Comparison of ENCODE assay signal across 12 cellular contexts in genomic region chr5:75366787-75367186, GRCh38. TPM values are rescaled to one million over a fixed set of nuclear protein-coding genes. Genes with fewer than 3 reads are reported as not detected.
DNase-seq lines count a peak whose midpoint lies in the region; ATAC-seq, FAIRE-seq and TF ChIP-seq lines count a peak whose summit lies in the region.
"Had no signal": no experiment of that assay in that cellular context is flagged by ENCODE, and none has a peak within 500 bp of the region (broad histone marks: within the 10 kb centered on the region; RNA-seq: fewer than 3 reads in every experiment).

No MANE protein-coding gene starts in this region.

- H3K27me3 Mint-ChIP-seq in CD4-positive, CD25-positive, alpha-beta regulatory T cell: no peaks in the 10 kb centered on the region
- no peaks in the 10 kb centered on the region; the same call in none of the 2 replicates for H3K27me3 Mint-ChIP-seq in HFFc6 (ENCODE audit: insufficient read depth)

- no peak overlapping the region for H3K4me3 ChIP-seq in CD4-positive, CD25-positive, alpha-beta regulatory T cell (ENCODE audit: low read depth, low read length)
- H3K4me3 ChIP-seq in aorta (ENCODE audit: low read length in 2 of 2) (no peak overlapping the region), upper lobe of left lung (no peak overlapping the region)
- H3K4me3 ChIP-seq: esophagus squamous epithelium had no signal

- no peak for TF ChIP-seq CTCF in HFFc6 (IDR thresholded peaks at IDR 0.05)
- TF ChIP-seq CTCF in upper lobe of left lung (IDR thresholded peaks at IDR 0.05): no peak

- peaks cover 0 to 15% (median 5%) of the 10 kb centered on the region in 4 donors for H3K4me1 Mint-ChIP-seq in CD4-positive, CD25-positive, alpha-beta regulatory T cell
- peaks cover 30% of the 10 kb centered on the region for H3K4me1 Mint-ChIP-seq in HFFc6 (ENCODE audit: low read depth)

- H3K27ac ChIP-seq in CD4-positive, CD25-positive, alpha-beta regulatory T cell (ENCODE audit: insufficient read depth, low read length, poor library complexity, severe bottlenecking): no peak overlapping the region
- no peak overlapping the region for H3K27ac ChIP-seq in aorta (ENCODE audit: low read depth in 1 of 2, low read length in 2 of 2)
- H3K27ac ChIP-seq in upper lobe of left lung: no peak overlapping the region
- H3K27ac ChIP-seq: brain microvascular endothelial cell, esophagus squamous epithelium had no signal

- FAIRE-seq in HTR-8/SVneo (lab: Jason Lieb, UNC): no peak

- TF ChIP-seq EP300 in upper lobe of left lung (IDR thresholded peaks at IDR 0.05): no peak

- no peak overlapping the region for H3K4me3 Mint-ChIP-seq in CD4-positive, CD25-positive, alpha-beta regulatory T cell
- H3K4me3 Mint-ChIP-seq in HFFc6: no peak overlapping the region
- H3K4me3 Mint-ChIP-seq: nephron had no signal

- H3K27ac Mint-ChIP-seq in CD4-positive, CD25-positive, alpha-beta regulatory T cell: peak overlapping the region in 2 of 3 donors; percentile 18 to 23
- H3K27ac Mint-ChIP-seq in HFFc6: peak overlapping the region; percentile 84
- H3K27ac Mint-ChIP-seq: nephron had no signal

- DNase-seq in CD4-positive, CD25-positive, alpha-beta regulatory T cell: peak in 1 of 3 donors; percentile 26
- no peak for DNase-seq in HFFc6
- no peak for DNase-seq in HTR-8/SVneo (ENCODE audit: insufficient read length, low spot score)
- DNase-seq in aorta: no peak
- DNase-seq in upper lobe of left lung: no peak
- DNase-seq in HT-29 (ENCODE audit: low spot score): no peak
- DNase-seq: brain microvascular endothelial cell, esophagus squamous epithelium, SHP77 had no signal

- peaks cover 3% of the 10 kb centered on the region for H3K36me3 ChIP-seq in CD4-positive, CD25-positive, alpha-beta regulatory T cell (ENCODE audit: control insufficient read depth, insufficient read depth, low read length)
- peaks cover 0 to 2% of the 10 kb centered on the region in 2 donors for H3K36me3 ChIP-seq in aorta (ENCODE audit: control insufficient read depth in 1 of 2, insufficient read depth in 2 of 2, low read length in 1 of 2)
- peaks cover 0 to 9% (median under 1%) of the 10 kb centered on the region in 4 donors for H3K36me3 ChIP-seq in upper lobe of left lung

- ATAC-seq in CD4-positive, CD25-positive, alpha-beta regulatory T cell (ENCODE audit: low read depth in 2 of 2): no peak
- ATAC-seq in GM19025 (IDR thresholded peaks at IDR 0.05; ENCODE audit: low read depth, unreplicated experiment): peak; percentile 84
- peak; percentile 80 for ATAC-seq in HG03439 (IDR thresholded peaks at IDR 0.05; ENCODE audit: unreplicated experiment)
- ATAC-seq in aorta (ENCODE audit: low FRiP score): no peak
- no peak for ATAC-seq in upper lobe of left lung (ENCODE audit: low FRiP score in 2 of 2)

- H3K4me1 ChIP-seq in CD4-positive, CD25-positive, alpha-beta regulatory T cell (ENCODE audit: control insufficient read depth, insufficient read depth, low read length, poor library complexity, severe bottlenecking): no peaks in the 10 kb centered on the region
- H3K4me1 ChIP-seq in aorta (ENCODE audit: control insufficient read depth in 1 of 2, insufficient read depth in 2 of 2, low read length in 2 of 2): no peaks in the 10 kb centered on the region
- peaks cover 0 to 11% (median 5%) of the 10 kb centered on the region in 4 donors for H3K4me1 ChIP-seq in upper lobe of left lung

- WGBS in aorta, 2 donors: 90% methylated on average over 9 of the region's 9 CpGs
- 86 to 90% methylated on average over 9 of the region's 9 CpGs for WGBS in upper lobe of left lung, 2 donors

- intact Hi-C loops in aorta (cut with DNase I): no loop called here

- no peak for TF ChIP-seq POLR2A in upper lobe of left lung (IDR thresholded peaks at IDR 0.05)

- H3K27me3 ChIP-seq in CD4-positive, CD25-positive, alpha-beta regulatory T cell (ENCODE audit: control insufficient read depth, insufficient read depth, low read length): no peaks in the 10 kb centered on the region
- H3K27me3 ChIP-seq in aorta (ENCODE audit: control insufficient read depth in 1 of 2, insufficient read depth in 2 of 2, low read length in 1 of 2): no peaks in the 10 kb centered on the region
- no peaks in the 10 kb centered on the region for H3K27me3 ChIP-seq in upper lobe of left lung
- H3K27me3 ChIP-seq: brain microvascular endothelial cell, esophagus squamous epithelium had no signal

- no peaks in the 10 kb centered on the region for H3K9me3 ChIP-seq in CD4-positive, CD25-positive, alpha-beta regulatory T cell (ENCODE audit: control insufficient read depth in 2 of 2, low read length in 2 of 2)
- H3K9me3 ChIP-seq in aorta (ENCODE audit: control insufficient read depth, low read length) (no peaks in the 10 kb centered on the region), upper lobe of left lung (no peaks in the 10 kb centered on the region)
- H3K9me3 ChIP-seq: esophagus squamous epithelium had no signal

- H3K9me3 Mint-ChIP-seq in CD4-positive, CD25-positive, alpha-beta regulatory T cell: peaks cover 0 to 2% (median 0%) of the 10 kb centered on the region in 7 donors
- no peaks in the 10 kb centered on the region for H3K9me3 Mint-ChIP-seq in HFFc6
- H3K9me3 Mint-ChIP-seq: nephron had no signal

- peaks cover 15% of the 10 kb centered on the region for H3K36me3 Mint-ChIP-seq in CD4-positive, CD25-positive, alpha-beta regulatory T cell
- H3K36me3 Mint-ChIP-seq in HFFc6 (ENCODE audit: low read depth): peaks cover 13% of the 10 kb centered on the region; the same call in 1 of the 2 replicates

RNA-seq across cellular contexts. Expression of gene HMGCR, which starts 29.8 kb away (rescaled TPM):
- 40.0 TPM for total RNA-seq in CD4-positive, CD25-positive, alpha-beta regulatory T cell
- polyA plus RNA-seq in CD4-positive, CD25-positive, alpha-beta regulatory T cell: 10 to 100 TPM; 10.5 to 17.1 (median 12.5) TPM
- total RNA-seq in HFFc6 (2021; fragmentation: NEBNext Ultra II Directional; extraction: Animal tissue kit (Norgen Biotek cat#: 25700)): 10 to 100 TPM; 22.6 to 26.4 (median 24.4) TPM
- total RNA-seq in aorta (10 to 100 TPM; 17.8 to 36.1 TPM), upper lobe of left lung (10 to 100 TPM; 29.3 to 93.7 (median 72.5) TPM)
- 1 to 10 TPM; 4.5 to 8.7 TPM for polyA plus RNA-seq in aorta
- total RNA-seq in HT-29 (2014; rRNA removed; shearing (Covaris generic)): 56.4 and 59.7 TPM in 2 replicates

Comparison
In these comparisons a context has a peak if more than half of its experiments do, and no peak if none do; other contexts are left out.
1. ATAC-seq: peak in GM19025 (single experiment) and HG03439 (single experiment); none in CD4-positive, CD25-positive, alpha-beta regulatory T cell (0 of 2), aorta (single experiment) and upper lobe of left lung (0 of 2).